In genomic region chr9:36748322-36748899, GRCh38 we compare ENCODE assay signal across 9 cellular contexts.
DNase-seq lines count a peak whose midpoint lies in the region; ATAC-seq, FAIRE-seq and TF ChIP-seq lines count a peak whose summit lies in the region.
"Had no signal": no experiment of that assay in that cellular context is flagged by ENCODE, and none has a peak within 500 bp of the region (broad histone marks: within the 10 kb centered on the region; RNA-seq: fewer than 3 reads in every experiment).

No MANE protein-coding gene starts in this region.

- CTCF ChIA-PET in A549 (lab: Yijun Ruan, JAX) (interaction anchor here (1.8 to 3.8 kb wide), 2 partner anchors 13 to 19 kb away, joined by 6 to 18 read pairs; no protein-coding TSS in a partner anchor), HEK293 (lab: Yijun Ruan, JAX) (no interaction called here)
- CTCF ChIA-PET in activated CD8-positive, alpha-beta memory T cell treated with anti-CD3 and anti-CD28 coated beads, Interleukin-2, amount 10 ng/mL, durations not matched to agents 7 days and 5 days (lab: Charles Lee): no interaction called here

- no peaks in the 10 kb centered on the region for H3K4me1 Mint-ChIP-seq in activated CD8-positive, alpha-beta memory T cell treated with anti-CD3 and anti-CD28 coated beads, Interleukin-2, amount 10 ng/mL, durations not matched to agents 7 days and 5 days

- no peak for TF ChIP-seq EP300 in A549 (IDR thresholded peaks at IDR 0.05)

- H3K27ac Mint-ChIP-seq in activated CD8-positive, alpha-beta memory T cell treated with anti-CD3 and anti-CD28 coated beads, Interleukin-2, amount 10 ng/mL, durations not matched to agents 7 days and 5 days: no peak overlapping the region

- TF ChIP-seq CTCF in A549 (IDR thresholded peaks at IDR 0.05) (no peak), HEK293 (tag by site-specific recombination; IDR thresholded peaks at IDR 0.05) (no peak)

- H3K4me2 ChIP-seq in A549: no peak overlapping the region

- no peak for TF ChIP-seq RAD21 in A549 (conservative IDR thresholded peaks at IDR 0.05 in 1 of 2, IDR thresholded peaks at IDR 0.05 in 1 of 2)

- no peak overlapping the region for H3K4me3 ChIP-seq in A549
- H3K4me3 ChIP-seq in HEK293 (ENCODE audit: low read depth, low read length): no peak overlapping the region

- no peaks in the 10 kb centered on the region for H3K36me3 Mint-ChIP-seq in activated CD8-positive, alpha-beta memory T cell treated with anti-CD3 and anti-CD28 coated beads, Interleukin-2, amount 10 ng/mL, durations not matched to agents 7 days and 5 days

- H3K27ac ChIP-seq in A549 (no peak overlapping the region), HEK293 (ENCODE audit: extremely low read depth, low read depth, low read length) (no peak overlapping the region)

- H3K36me3 ChIP-seq in HEK293 (ENCODE audit: control insufficient read depth in 2 of 2, insufficient read depth in 1 of 2, low read length in 2 of 2): no peaks in the 10 kb centered on the region

- H3K4me1 ChIP-seq in A549 (no peaks in the 10 kb centered on the region), HEK293 (ENCODE audit: control insufficient read depth, insufficient read depth, low read length) (no peaks in the 10 kb centered on the region)

- FAIRE-seq in A549 (lab: Jason Lieb, UNC): no peak

- ATAC-seq in A549: peak; percentile 68 to 83
- ATAC-seq in activated CD8-positive, alpha-beta memory T cell treated with anti-CD3 and anti-CD28 coated beads, Interleukin-2, amount 10 ng/mL, durations not matched to agents 7 days and 5 days: peak; percentile 69
- ATAC-seq in HG02885 (IDR thresholded peaks at IDR 0.05; ENCODE audit: poor library complexity, unreplicated experiment): no peak
- no peak for ATAC-seq in GM19467 (IDR thresholded peaks at IDR 0.05; ENCODE audit: unreplicated experiment)
- no peak for ATAC-seq in HG03457 (IDR thresholded peaks at IDR 0.05; ENCODE audit: unreplicated experiment)

- POLR2A ChIA-PET in A549 (lab: Yijun Ruan, JAX): no interaction called here
- POLR2A ChIA-PET in HEK293 (lab: Yijun Ruan, JAX): no interaction called here

- no peaks in the 10 kb centered on the region for H3K9me3 Mint-ChIP-seq in activated CD8-positive, alpha-beta memory T cell treated with anti-CD3 and anti-CD28 coated beads, Interleukin-2, amount 10 ng/mL, durations not matched to agents 7 days and 5 days (ENCODE audit: low read depth)

- peaks cover 35% of the 10 kb centered on the region for H3K27me3 Mint-ChIP-seq in activated CD8-positive, alpha-beta memory T cell treated with anti-CD3 and anti-CD28 coated beads, Interleukin-2, amount 10 ng/mL, durations not matched to agents 7 days and 5 days

- peak; percentile 35 to 41 for DNase-seq in A549 (ENCODE audit: low read depth in 1 of 2, low spot score in 1 of 2)
- DNase-seq in activated CD8-positive, alpha-beta memory T cell treated with anti-CD3 and anti-CD28 coated beads, Interleukin-2, amount 10 ng/mL, durations not matched to agents 7 days and 5 days: peak; percentile 60
- DNase-seq in hepatic stellate cell (ENCODE audit: low spot score): peak; percentile 65
- DNase-seq in dedifferentiated amniotic fluid mesenchymal stem cell (ENCODE audit: extremely low spot score): no peak
- DNase-seq: NCI-H446 had no signal

- WGBS in A549 (ENCODE audit: missing lambda C conversion rate): 23% methylated on average over 7 of the region's 13 CpGs

- H3K4me3 Mint-ChIP-seq in activated CD8-positive, alpha-beta memory T cell treated with anti-CD3 and anti-CD28 coated beads, Interleukin-2, amount 10 ng/mL, durations not matched to agents 7 days and 5 days: no peak overlapping the region

- H3K9me3 ChIP-seq in A549 (no peaks in the 10 kb centered on the region), HEK293 (ENCODE audit: control insufficient read depth, insufficient read depth, low read depth, low read length) (no peaks in the 10 kb centered on the region)

- TF ChIP-seq POLR2A in A549 (IDR thresholded peaks at IDR 0.05; ENCODE audit: low read length): no peak

TF ChIP-seq in A549, 52 proteins besides CTCF, POLR2A, EP300 and RAD21:
- 0 out of 2 replicates have a peak, but pooled peaks have one; percentile 48 for TF ChIP-seq EHMT2 (IDR thresholded peaks at IDR 0.05; ENCODE audit: low read depth)
- TF ChIP-seq, protein P1, sequence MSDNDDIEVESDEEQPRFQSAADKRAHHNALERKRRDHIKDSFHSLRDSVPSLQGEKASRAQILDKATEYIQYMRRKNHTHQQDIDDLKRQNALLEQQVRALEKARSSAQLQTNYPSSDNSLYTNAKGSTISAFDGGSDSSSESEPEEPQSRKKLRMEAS (IDR thresholded peaks at IDR 0.05): no peak
- TF ChIP-seq, protein P2, sequence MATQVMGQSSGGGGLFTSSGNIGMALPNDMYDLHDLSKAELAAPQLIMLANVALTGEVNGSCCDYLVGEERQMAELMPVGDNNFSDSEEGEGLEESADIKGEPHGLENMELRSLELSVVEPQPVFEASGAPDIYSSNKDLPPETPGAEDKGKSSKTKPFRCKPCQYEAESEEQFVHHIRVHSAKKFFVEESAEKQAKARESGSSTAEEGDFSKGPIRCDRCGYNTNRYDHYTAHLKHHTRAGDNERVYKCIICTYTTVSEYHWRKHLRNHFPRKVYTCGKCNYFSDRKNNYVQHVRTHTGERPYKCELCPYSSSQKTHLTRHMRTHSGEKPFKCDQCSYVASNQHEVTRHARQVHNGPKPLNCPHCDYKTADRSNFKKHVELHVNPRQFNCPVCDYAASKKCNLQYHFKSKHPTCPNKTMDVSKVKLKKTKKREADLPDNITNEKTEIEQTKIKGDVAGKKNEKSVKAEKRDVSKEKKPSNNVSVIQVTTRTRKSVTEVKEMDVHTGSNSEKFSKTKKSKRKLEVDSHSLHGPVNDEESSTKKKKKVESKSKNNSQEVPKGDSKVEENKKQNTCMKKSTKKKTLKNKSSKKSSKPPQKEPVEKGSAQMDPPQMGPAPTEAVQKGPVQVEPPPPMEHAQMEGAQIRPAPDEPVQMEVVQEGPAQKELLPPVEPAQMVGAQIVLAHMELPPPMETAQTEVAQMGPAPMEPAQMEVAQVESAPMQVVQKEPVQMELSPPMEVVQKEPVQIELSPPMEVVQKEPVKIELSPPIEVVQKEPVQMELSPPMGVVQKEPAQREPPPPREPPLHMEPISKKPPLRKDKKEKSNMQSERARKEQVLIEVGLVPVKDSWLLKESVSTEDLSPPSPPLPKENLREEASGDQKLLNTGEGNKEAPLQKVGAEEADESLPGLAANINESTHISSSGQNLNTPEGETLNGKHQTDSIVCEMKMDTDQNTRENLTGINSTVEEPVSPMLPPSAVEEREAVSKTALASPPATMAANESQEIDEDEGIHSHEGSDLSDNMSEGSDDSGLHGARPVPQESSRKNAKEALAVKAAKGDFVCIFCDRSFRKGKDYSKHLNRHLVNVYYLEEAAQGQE (IDR thresholded peaks at IDR 0.05): peak; percentile 95

TF ChIP-seq in HEK293, 187 proteins besides CTCF, POLR2A, EP300 and RAD21:
- TF ChIP-seq ZNF10 (tag by site-specific recombination; IDR thresholded peaks at IDR 0.05): no peak
- TF ChIP-seq, protein P2 (tag by site-specific recombination; IDR thresholded peaks at IDR 0.05): peak; percentile 97

Comparison
In these comparisons a context has a peak if more than half of its experiments do, and no peak if none do; other contexts are left out.
1. ATAC-seq: peak in A549 (2 of 2) and activated CD8-positive, alpha-beta memory T cell treated with anti-CD3 and anti-CD28 coated beads, Interleukin-2, amount 10 ng/mL, durations not matched to agents 7 days and 5 days (single experiment); none in HG02885 (single experiment), GM19467 (single experiment) and HG03457 (single experiment).